ENCODE assay signal across 31 cellular contexts in genomic region chr12:5485471-5485870, GRCh38. TPM values are rescaled to one million over a fixed set of nuclear protein-coding genes. Genes with fewer than 3 reads are reported as not detected.
"Had no signal": no experiment of that assay in that cellular context is flagged by ENCODE, and none has a peak within 500 bp of the region (broad histone marks: within the 10 kb centered on the region; RNA-seq: fewer than 3 reads in every experiment).

No MANE protein-coding gene starts in this region.

- H3K4me1 ChIP-seq: foreskin keratinocyte, gastrocnemius medialis had no signal

- H3K27me3 ChIP-seq: brain microvascular endothelial cell, foreskin keratinocyte, gastrocnemius medialis, hepatocyte had no signal

- H3K4me3 Mint-ChIP-seq: activated B cell treated with CpG ODN at 0.5 μM for 24 hours; activated CD8-positive, alpha-beta T cell treated with anti-CD3 and anti-CD28 coated beads for 36 hours; activated naive CD8-positive, alpha-beta T cell; activated T-cell treated with anti-CD3 and anti-CD28 coated beads, Interleukin-2, amount 50 U/mL, for 4 hours; activated T-helper 17 cell treated with anti-CD3 and anti-CD28 coated beads, Interleukin-2, amount 50 U/mL, for 72 hours; central memory CD8-positive, alpha-beta T cell; dendritic cell treated with granulocyte-macrophage colony-stimulating factor and Interleukin-4, amounts not matched to agents 40 ng/mL and 50 ng/mL, for 4 days; endodermal cell had no signal

- H3K27ac ChIP-seq: brain microvascular endothelial cell, dorsolateral prefrontal cortex, foreskin keratinocyte, gastrocnemius medialis, heart right ventricle, hepatocyte, WERI-Rb-1 had no signal

- H3K4me1 Mint-ChIP-seq: activated B cell treated with CpG ODN at 0.5 μM for 24 hours; activated T-helper 17 cell treated with anti-CD3 and anti-CD28 coated beads, Interleukin-2, amount 50 U/mL, for 72 hours; central memory CD8-positive, alpha-beta T cell had no signal

- ATAC-seq: activated CD4-positive, CD25-positive, alpha-beta regulatory T cell treated with anti-CD3 and anti-CD28 coated beads, Interleukin-2, amount 50 U/mL, for 24 hours; activated CD8-positive, alpha-beta T cell treated with anti-CD3 and anti-CD28 coated beads for 36 hours; activated T-cell treated with anti-CD3 and anti-CD28 coated beads, Interleukin-2, amount 50 U/mL, for 4 hours; activated T-helper 17 cell treated with anti-CD3 and anti-CD28 coated beads, Interleukin-2, amount 50 U/mL, for 72 hours; esophagus mucosa; foreskin keratinocyte; gastrocnemius medialis; heart right ventricle had no signal

- H2AFZ ChIP-seq: hepatocyte had no signal

- H3K36me3 Mint-ChIP-seq: activated naive CD8-positive, alpha-beta T cell had no signal

- DNase-seq: activated B cell treated with CpG ODN at 0.5 μM for 24 hours; activated CD4-positive, alpha-beta T cell treated with anti-CD3 and anti-CD28 coated beads for 48 hours; activated CD4-positive, alpha-beta T cell treated with anti-CD3 and anti-CD28 coated beads, Interleukin-2, amount 50 U/mL, for 1 hour; activated CD4-positive, alpha-beta T cell treated with anti-CD3 and anti-CD28 coated beads, Interleukin-2, amount 50 U/mL, for 48 hours; activated CD8-positive, alpha-beta memory T cell treated with anti-CD3 and anti-CD28 coated beads for 24 hours; activated CD8-positive, alpha-beta T cell treated with anti-CD3 and anti-CD28 coated beads for 36 hours; activated effector memory CD4-positive, alpha-beta T cell treated with Interleukin-2 at 50 U/mL for 16 hours; activated gamma-delta T cell treated with Interleukin-2 at 50 U/mL for 16 hours; activated naive CD4-positive, alpha-beta T cell treated with anti-CD3 and anti-CD28 coated beads, Interleukin-2, amount 50 U/mL, for 16 hours; activated naive CD4-positive, alpha-beta T cell treated with Interleukin-2 at 50 U/mL for 16 hours; activated T-cell treated with anti-CD3 and anti-CD28 coated beads, Interleukin-2, amount 50 U/mL, for 4 hours; amniotic stem cell; anterior cingulate cortex; brain microvascular endothelial cell; dorsolateral prefrontal cortex; effector memory CD4-positive, alpha-beta T cell; endodermal cell; foreskin keratinocyte; gastrocnemius medialis; heart right ventricle; T-helper 2 cell; WERI-Rb-1 had no signal

- H3K4me2 ChIP-seq: hepatocyte had no signal

- H3K9me3 ChIP-seq: gastrocnemius medialis, heart right ventricle had no signal

- H3K27ac Mint-ChIP-seq: activated B cell treated with CpG ODN at 0.5 μM for 24 hours; activated CD8-positive, alpha-beta T cell treated with anti-CD3 and anti-CD28 coated beads for 36 hours; activated naive CD8-positive, alpha-beta T cell; activated T-helper 17 cell treated with anti-CD3 and anti-CD28 coated beads, Interleukin-2, amount 50 U/mL, for 72 hours; dendritic cell treated with granulocyte-macrophage colony-stimulating factor and Interleukin-4, amounts not matched to agents 40 ng/mL and 50 ng/mL, for 4 days; endodermal cell had no signal

- H3K36me3 ChIP-seq: brain microvascular endothelial cell, gastrocnemius medialis, heart right ventricle, WERI-Rb-1 had no signal

- H3K27me3 Mint-ChIP-seq: activated CD8-positive, alpha-beta T cell treated with anti-CD3 and anti-CD28 coated beads for 36 hours had no signal

- H3K4me3 ChIP-seq: coronary artery, dorsolateral prefrontal cortex, gastrocnemius medialis, heart right ventricle, hepatocyte had no signal

- H3K9me3 Mint-ChIP-seq: activated B cell treated with CpG ODN at 0.5 μM for 24 hours; activated CD8-positive, alpha-beta T cell treated with anti-CD3 and anti-CD28 coated beads for 36 hours; activated T-cell treated with anti-CD3 and anti-CD28 coated beads, Interleukin-2, amount 50 U/mL, for 4 hours; activated T-helper 17 cell treated with anti-CD3 and anti-CD28 coated beads, Interleukin-2, amount 50 U/mL, for 72 hours; central memory CD8-positive, alpha-beta T cell; dendritic cell treated with granulocyte-macrophage colony-stimulating factor and Interleukin-4, amounts not matched to agents 40 ng/mL and 50 ng/mL, for 4 days; endodermal cell had no signal

RNA-seq across cellular contexts. Expression of gene NTF3, which starts 53.6 kb away (rescaled TPM):
- total RNA-seq: activated B cell treated with CpG ODN at 0.5 μM for 24 hours; activated CD8-positive, alpha-beta T cell treated with anti-CD3 and anti-CD28 coated beads for 36 hours; activated T-cell treated with anti-CD3 and anti-CD28 coated beads, Interleukin-2, amount 50 U/mL, for 4 hours; activated T-helper 17 cell treated with anti-CD3 and anti-CD28 coated beads, Interleukin-2, amount 50 U/mL, for 72 hours; bronchial epithelial cell; foreskin keratinocyte had no signal
- polyA plus RNA-seq: foreskin keratinocyte had no signal
